In genomic region chr11:69734367-69734766, GRCh38 we compare ENCODE assay signal across 1 cellular context.
A peak's percentile ranks its signal among the peaks of the same experiment; 100 is the strongest.
TF ChIP-seq lines count a peak whose summit lies in the region.

No MANE protein-coding gene starts in this region.

TF ChIP-seq in HepG2, 621 proteins besides CTCF, POLR2A, EP300 and RAD21:
- TF ChIP-seq ZNF331 (CRISPR knock-in tag; IDR thresholded peaks at IDR 0.05) (peak; percentile 99), ZNF740 (CRISPR knock-in tag; IDR thresholded peaks at IDR 0.05) (no peak)
